ENCODE assay signal across 32 cellular contexts in genomic region chr6:118856301-118856700, GRCh38.
"Had no signal": no experiment of that assay in that cellular context is flagged by ENCODE, and none has a peak within 500 bp of the region (broad histone marks: within the 10 kb centered on the region; RNA-seq: fewer than 3 reads in every experiment).

No MANE protein-coding gene starts in this region.

- H3K9me3 Mint-ChIP-seq: natural killer cell, neural progenitor cell had no signal

- H3K36me3 Mint-ChIP-seq: natural killer cell had no signal

- H3K27ac Mint-ChIP-seq: immature natural killer cell; mesothelial cell of epicardium; nephron progenitor cell; neural progenitor cell; stimulated activated memory B cell treated with anti-CD40 and anti-IgM and Interleukin-4, amounts not matched to agents 10 μg/mL and 1 μg/mL and 100 μg/mL, for 72 hours had no signal

- H3K9ac ChIP-seq: neural progenitor cell, parathyroid adenoma had no signal

- H3K4me1 Mint-ChIP-seq: mesothelial cell of epicardium, nephron progenitor cell, neural progenitor cell had no signal

- ATAC-seq: left cardiac atrium; left lobe of liver; left ventricle myocardium superior; lower lobe of right lung; natural killer cell; psoas muscle; right lobe of liver; stimulated activated memory B cell treated with anti-CD40 and anti-IgM and Interleukin-4, amounts not matched to agents 10 μg/mL and 1 μg/mL and 100 μg/mL, for 72 hours; stimulated activated naive CD8-positive, alpha-beta T cell treated with anti-CD3 and anti-CD28 coated beads, Interleukin-15, Interleukin-2, amounts not matched to agents 100 U/mL and 50 U/mL, for 24 hours; upper lobe of right lung had no signal

- H3K4me3 ChIP-seq: lower lobe of right lung, neural progenitor cell, psoas muscle, right atrium auricular region, right lobe of liver, smooth muscle cell, stomach, testis, thyroid gland, transverse colon, upper lobe of right lung had no signal

- H3K27ac ChIP-seq: lower lobe of right lung, neural progenitor cell, neutrophil, parathyroid adenoma, psoas muscle, right atrium auricular region, right lobe of liver, stomach, testis, thyroid gland, transverse colon, upper lobe of right lung had no signal

- H2AFZ ChIP-seq: neural progenitor cell, parathyroid adenoma had no signal

- H3K4me1 ChIP-seq: lower lobe of right lung, neural progenitor cell, parathyroid adenoma, right atrium auricular region, right lobe of liver, testis, thyroid gland, transverse colon, upper lobe of right lung had no signal

- H3K36me3 ChIP-seq: lower lobe of right lung, neural progenitor cell, right lobe of liver, thyroid gland, upper lobe of right lung had no signal

- H3K9me3 ChIP-seq: lower lobe of right lung, neutrophil, psoas muscle, right atrium auricular region, right lobe of liver, stomach, testis, thyroid gland, transverse colon, upper lobe of right lung had no signal

- DNase-seq: hypothalamus; immature natural killer cell; islet precursor cell; left cardiac atrium; left ventricle myocardium superior; lower lobe of right lung; mammary epithelial cell; mesenchymal stem cell; naive B cell; natural killer cell; nephron progenitor cell; occipital lobe; psoas muscle; right lobe of liver; stimulated activated CD4-positive, alpha-beta T cell treated with anti-CD3 and anti-CD28 coated beads, Interleukin-1b, Interleukin-23, amount 100 ng/mL, for 48 hours; stimulated activated CD4-positive, alpha-beta T cell treated with anti-CD3 and anti-CD28 coated beads, Interleukin-2, amount 100 ng/mL, for 48 hours; stimulated activated CD4-positive, alpha-beta T cell treated with anti-CD3 and anti-CD28 coated beads, Interleukin-4, amount 100 ng/mL, for 4 hours; stimulated activated CD8-positive, alpha-beta memory T cell treated with anti-CD3 and anti-CD28 coated beads, Interleukin-4, amount 100 ng/mL, for 48 hours; stimulated activated naive CD8-positive, alpha-beta T cell treated with anti-CD3 and anti-CD28 coated beads, Interleukin-15, Interleukin-2, amounts not matched to agents 100 U/mL and 50 U/mL, for 24 hours; stomach; testis; thyroid gland; transverse colon; upper lobe of right lung had no signal

- H3K4me3 Mint-ChIP-seq: immature natural killer cell; mesothelial cell of epicardium; naive B cell; natural killer cell; nephron progenitor cell; neural progenitor cell; stimulated activated memory B cell treated with anti-CD40 and anti-IgM and Interleukin-4, amounts not matched to agents 10 μg/mL and 1 μg/mL and 100 μg/mL, for 72 hours had no signal

- H3K4me2 ChIP-seq: neural progenitor cell, smooth muscle cell had no signal

- H3K27me3 ChIP-seq: neural progenitor cell, neutrophil, right atrium auricular region, right lobe of liver, stomach, testis, thyroid gland, transverse colon, upper lobe of right lung had no signal

- H3K27me3 Mint-ChIP-seq: naive B cell; stimulated activated memory B cell treated with anti-CD40 and anti-IgM and Interleukin-4, amounts not matched to agents 10 μg/mL and 1 μg/mL and 100 μg/mL, for 72 hours had no signal
